Comparison of ENCODE assay signal across 1 cellular context in genomic region chr14:91190853-91191252, GRCh38.
TF ChIP-seq lines count a peak whose summit lies in the region.

No MANE protein-coding gene starts in this region.

TF ChIP-seq in GM23338, 12 proteins besides CTCF, POLR2A, EP300 and RAD21 (continued from another document):
- TF ChIP-seq, protein P1, sequence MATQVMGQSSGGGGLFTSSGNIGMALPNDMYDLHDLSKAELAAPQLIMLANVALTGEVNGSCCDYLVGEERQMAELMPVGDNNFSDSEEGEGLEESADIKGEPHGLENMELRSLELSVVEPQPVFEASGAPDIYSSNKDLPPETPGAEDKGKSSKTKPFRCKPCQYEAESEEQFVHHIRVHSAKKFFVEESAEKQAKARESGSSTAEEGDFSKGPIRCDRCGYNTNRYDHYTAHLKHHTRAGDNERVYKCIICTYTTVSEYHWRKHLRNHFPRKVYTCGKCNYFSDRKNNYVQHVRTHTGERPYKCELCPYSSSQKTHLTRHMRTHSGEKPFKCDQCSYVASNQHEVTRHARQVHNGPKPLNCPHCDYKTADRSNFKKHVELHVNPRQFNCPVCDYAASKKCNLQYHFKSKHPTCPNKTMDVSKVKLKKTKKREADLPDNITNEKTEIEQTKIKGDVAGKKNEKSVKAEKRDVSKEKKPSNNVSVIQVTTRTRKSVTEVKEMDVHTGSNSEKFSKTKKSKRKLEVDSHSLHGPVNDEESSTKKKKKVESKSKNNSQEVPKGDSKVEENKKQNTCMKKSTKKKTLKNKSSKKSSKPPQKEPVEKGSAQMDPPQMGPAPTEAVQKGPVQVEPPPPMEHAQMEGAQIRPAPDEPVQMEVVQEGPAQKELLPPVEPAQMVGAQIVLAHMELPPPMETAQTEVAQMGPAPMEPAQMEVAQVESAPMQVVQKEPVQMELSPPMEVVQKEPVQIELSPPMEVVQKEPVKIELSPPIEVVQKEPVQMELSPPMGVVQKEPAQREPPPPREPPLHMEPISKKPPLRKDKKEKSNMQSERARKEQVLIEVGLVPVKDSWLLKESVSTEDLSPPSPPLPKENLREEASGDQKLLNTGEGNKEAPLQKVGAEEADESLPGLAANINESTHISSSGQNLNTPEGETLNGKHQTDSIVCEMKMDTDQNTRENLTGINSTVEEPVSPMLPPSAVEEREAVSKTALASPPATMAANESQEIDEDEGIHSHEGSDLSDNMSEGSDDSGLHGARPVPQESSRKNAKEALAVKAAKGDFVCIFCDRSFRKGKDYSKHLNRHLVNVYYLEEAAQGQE (IDR thresholded peaks at IDR 0.05; ENCODE audit: unreplicated experiment), result no peak
- TF ChIP-seq EZH2phosphoT487 (IDR thresholded peaks at IDR 0.05; ENCODE audit: unreplicated experiment) (no peak), ETS1 (IDR thresholded peaks at IDR 0.05) (no peak), ZNF114 (CRISPR knock-in tag; IDR thresholded peaks at IDR 0.05) (no peak), CREB1 (CRISPR knock-in tag; IDR thresholded peaks at IDR 0.05; ENCODE audit: low read depth) (no peak), POLR2AphosphoS5 (IDR thresholded peaks at IDR 0.05; ENCODE audit: low read depth) (no peak), EZH2 (IDR thresholded peaks at IDR 0.05; ENCODE audit: low read depth, unreplicated experiment) (no peak), ZNF331 (CRISPR knock-in tag; IDR thresholded peaks at IDR 0.05; ENCODE audit: low read depth) (no peak), STAT1 (IDR thresholded peaks at IDR 0.05; ENCODE audit: unreplicated experiment) (no peak), ZNF462 (CRISPR knock-in tag; IDR thresholded peaks at IDR 0.05) (no peak), NANOG (IDR thresholded peaks at IDR 0.05; ENCODE audit: borderline replicate concordance) (no peak)
